ENCODE assay signal across 11 cellular contexts in the genomic region with DNA sequence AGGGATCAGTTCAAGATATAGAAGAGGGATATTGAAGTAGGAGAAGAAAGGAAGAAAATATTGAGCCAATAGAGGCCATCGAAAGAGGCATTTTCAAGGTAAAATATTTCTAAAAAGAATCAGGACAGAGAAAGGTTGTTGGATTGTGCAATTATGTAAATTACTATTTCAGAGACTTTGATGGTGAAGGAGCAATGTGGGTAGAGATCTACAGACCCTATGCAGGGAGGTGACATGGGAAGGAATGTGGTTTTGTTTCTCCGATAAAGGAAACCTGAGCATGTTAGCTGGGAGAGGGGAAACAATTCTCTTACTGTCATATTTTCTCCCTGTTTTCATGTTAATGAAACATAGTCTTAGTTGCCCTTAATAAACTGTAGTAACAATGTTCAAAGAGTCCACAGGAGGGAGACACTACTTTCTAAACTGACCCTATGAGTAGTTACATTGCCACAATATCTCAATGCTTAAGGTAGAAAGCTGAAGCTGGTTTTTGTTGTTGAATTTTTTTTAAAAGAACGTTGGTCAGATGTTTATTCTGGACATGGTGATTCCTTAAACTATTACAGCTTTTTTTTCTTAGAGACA.
DNase-seq lines count a peak whose midpoint lies in the region; ATAC-seq, FAIRE-seq and TF ChIP-seq lines count a peak whose summit lies in the region.
"Had no signal": no experiment of that assay in that cellular context is flagged by ENCODE, and none has a peak within 500 bp of the region (broad histone marks: within the 10 kb centered on the region; RNA-seq: fewer than 3 reads in every experiment).

No MANE protein-coding gene starts in this region.

- TF ChIP-seq CTCF in GM23338 (conservative IDR thresholded peaks at IDR 0.05; ENCODE audit: low read depth in 2 of 2) = peak in 1 of 2 experiments; percentile 21; a peak in 2 of 4 replicates
- no peak for TF ChIP-seq CTCF in K562 (IDR thresholded peaks at IDR 0.05 in 2 of 3, conservative IDR thresholded peaks at IDR 0.05 in 1 of 3; ENCODE audit: insufficient read depth in 2 of 3, low read depth in 1 of 3, low read length in 3 of 3)
- TF ChIP-seq CTCF in nephron (IDR thresholded peaks at IDR 0.05; ENCODE audit: unreplicated experiment in 3 of 3) = peak; percentile 9 to 46 (median 24)

- no peak overlapping the region for H3K9ac ChIP-seq in K562 (ENCODE audit: insufficient read depth in 1 of 2, low read depth in 2 of 2, low read length in 2 of 2)

- WGBS in K562 (ENCODE audit: insufficient coverage, low coverage, missing lambda C conversion rate) = 1% methylated on average over 3 of the region's 3 CpGs

- H3F3A ChIP-seq in GM23338 (replicated peaks; ENCODE audit: low read depth) = no peaks in the 10 kb centered on the region

- POLR2A ChIA-PET in K562 (lab: Yijun Ruan, JAX) = no interaction called here

- H3K9me3 Mint-ChIP-seq in GM23338 (peaks cover 80% of the 10 kb centered on the region), nephron (peaks cover 13% of the 10 kb centered on the region)

- CTCF ChIA-PET in K562 (lab: Yijun Ruan, JAX; ENCODE audit: low intra/inter-chr PET ratio) = no interaction called here

- TF ChIP-seq POLR2A in K562 (conservative IDR thresholded peaks at IDR 0.05) = no peak

- no TSS peak for BruUV-seq in K562 (replicated peaks; lab: Mats Ljungman, UMichigan)

- H3K27me3 ChIP-seq in GM23338 (ENCODE audit: insufficient read depth) (no peaks in the 10 kb centered on the region), K562 (ENCODE audit: control insufficient read depth in 2 of 2, insufficient read depth in 2 of 2, low read length in 2 of 2) (no peaks in the 10 kb centered on the region)
- H3K27me3 ChIP-seq: thyroid gland had no signal

- H3K79me2 ChIP-seq in GM23338 (replicated peaks; ENCODE audit: insufficient read depth) (no peaks in the 10 kb centered on the region), K562 (ENCODE audit: control insufficient read depth, insufficient read depth, low read length) (no peaks in the 10 kb centered on the region)

- H3K27ac Mint-ChIP-seq in GM23338 = no peak overlapping the region
- no peak overlapping the region for H3K27ac Mint-ChIP-seq in nephron

- H3K4me3 Mint-ChIP-seq in GM23338 = no peak overlapping the region
- H3K4me3 Mint-ChIP-seq in nephron = no peak overlapping the region

- no peak overlapping the region for H3K4me2 ChIP-seq in GM23338
- no peak overlapping the region for H3K4me2 ChIP-seq in K562 (ENCODE audit: insufficient read depth, low read length)

- H3K4me3 ChIP-seq in GM23338 (no peak overlapping the region), K562 (no peak overlapping the region)
- H3K4me3 ChIP-seq: lung, thyroid gland had no signal

- no peaks in the 10 kb centered on the region for H4K20me1 ChIP-seq in GM23338 (replicated peaks; ENCODE audit: insufficient read depth)
- no peaks in the 10 kb centered on the region for H4K20me1 ChIP-seq in K562 (replicated peaks; ENCODE audit: control insufficient read depth, insufficient read depth, low read length)

- H2AFZ ChIP-seq in GM23338 = no peak overlapping the region
- no peak overlapping the region for H2AFZ ChIP-seq in K562 (ENCODE audit: low read depth, low read length)

- H3K27me3 Mint-ChIP-seq in GM23338 (ENCODE audit: insufficient read depth, low read depth, poor library complexity) = peaks cover 1% of the 10 kb centered on the region
- peaks cover 2% of the 10 kb centered on the region for H3K27me3 Mint-ChIP-seq in nephron (ENCODE audit: low read depth)

- H3K4me1 Mint-ChIP-seq in GM23338 (no peaks in the 10 kb centered on the region; the same call in 1 of the 3 replicates), nephron (peaks cover 20% of the 10 kb centered on the region)

- in situ Hi-C loops in K562 (cut with MboI) = no loop called here

- peaks cover 10% of the 10 kb centered on the region; the same call in 1 of the 3 replicates for H3K36me3 Mint-ChIP-seq in GM23338 (ENCODE audit: low read depth)
- H3K36me3 Mint-ChIP-seq in nephron (ENCODE audit: low read depth) = no peaks in the 10 kb centered on the region

- H3K36me3 ChIP-seq in GM23338 (ENCODE audit: insufficient read depth) (no peaks in the 10 kb centered on the region), K562 (ENCODE audit: control insufficient read depth, insufficient read depth, low read length) (no peaks in the 10 kb centered on the region)
- H3K36me3 ChIP-seq: thyroid gland had no signal

- no peaks in the 10 kb centered on the region; the same call in 1 of the 2 replicates for H3K9me3 ChIP-seq in K562 (replicated peaks; ENCODE audit: control insufficient read depth, insufficient read depth, low read depth, low read length)
- H3K9me3 ChIP-seq: thyroid gland had no signal

- peak in 1 of 2 experiments; percentile 25; a peak in 1 of 4 replicates for TF ChIP-seq RAD21 in K562 (CRISPR knock-in tag; conservative IDR thresholded peaks at IDR 0.05 in 1 of 2, IDR thresholded peaks at IDR 0.05 in 1 of 2)

- H3K4me1 ChIP-seq in GM23338 (ENCODE audit: insufficient read depth) = no peaks in the 10 kb centered on the region
- H3K4me1 ChIP-seq in K562 (replicated peaks in 1 of 2; ENCODE audit: control insufficient read depth in 2 of 2, insufficient read depth in 2 of 2, low read length in 2 of 2) = no peaks in the 10 kb centered on the region
- H3K4me1 ChIP-seq: thyroid gland had no signal

- no peak for TF ChIP-seq EP300 in K562 (IDR thresholded peaks at IDR 0.05; ENCODE audit: low read length)

- intact Hi-C loops in K562 (cut with micrococcal nuclease) = no loop called here

- FAIRE-seq in K562 (lab: Jason Lieb, UNC) = no peak

- DNase-seq in GM23338 (ENCODE audit: low spot score) (peak; percentile 16), NAMALWA (ENCODE audit: low spot score) (peak; percentile 32), K562 (ENCODE audit: extremely low read depth in 1 of 4, low spot score in 3 of 4) (peak in 2 of 4 experiments; percentile 1 to 15), activated gamma-delta T cell (lab: John Stamatoyannopoulos, UW) (no peak)
- DNase-seq in stimulated activated naive CD4-positive, alpha-beta T cell treated with Interleukin-2 at 50 U/mL for 16 hours (lab: John Stamatoyannopoulos, UW) = no peak
- DNase-seq: activated T-cell treated with anti-CD3 and anti-CD28 coated beads for 4 hours, DMS79, thyroid gland had no signal

- no peak overlapping the region for H3K27ac ChIP-seq in GM23338 (ENCODE audit: low read depth)
- H3K27ac ChIP-seq in K562 (ENCODE audit: extremely low read depth, low read depth, low read length) = no peak overlapping the region
- H3K27ac ChIP-seq: thyroid gland had no signal

- ATAC-seq in GM23338 = no peak
- ATAC-seq in K562 = no peak
- no peak for ATAC-seq in HG03039 (IDR thresholded peaks at IDR 0.05; ENCODE audit: unreplicated experiment)

- H3K9me2 ChIP-seq in GM23338 (ENCODE audit: insufficient read depth) = no peaks in the 10 kb centered on the region

- no peaks in the 10 kb centered on the region for H3K9me1 ChIP-seq in K562 (ENCODE audit: control insufficient read depth, insufficient read depth, low read length)

TF ChIP-seq in K562, 482 proteins besides CTCF, POLR2A, EP300 and RAD21:
- TF ChIP-seq GTF2F1 (IDR thresholded peaks at IDR 0.05; ENCODE audit: low read depth, low read length) = no peak
- TF ChIP-seq CEBPB (tag; IDR thresholded peaks at IDR 0.05) = 0 out of 2 replicates have a peak, but pooled peaks have one; percentile 31
TF ChIP-seq in K562: peak in this region for 1.

Comparison
In these comparisons a context has a peak if more than half of its experiments do, and no peak if none do; other contexts are left out.
1. DNase-seq: peak in GM23338 (single experiment) and NAMALWA (single experiment); none in stimulated activated naive CD4-positive, alpha-beta T cell treated with Interleukin-2 at 50 U/mL for 16 hours (single experiment) and activated gamma-delta T cell (single experiment).
2. CTCF ChIP-seq: peak in nephron (3 of 3); none in K562 (0 of 3).